8 cellular contexts compared by ENCODE assay signal in genomic region chr5:139482050-139482889, GRCh38. TPM values are rescaled to one million over a fixed set of nuclear protein-coding genes. Genes with fewer than 3 reads are reported as not detected.
DNase-seq lines count a peak whose midpoint lies in the region; ATAC-seq, FAIRE-seq and TF ChIP-seq lines count a peak whose summit lies in the region.

TSS of gene STING1 (minus strand) at chr5:139482758. CDS start at chr5:139481704, 1,054 bp downstream.

- no peak for TF ChIP-seq POLR2A in GM12891 (IDR thresholded peaks at IDR 0.05; ENCODE audit: low read depth, low read length)

- FAIRE-seq in GM12891 (lab: Jason Lieb, UNC) = peak; percentile 92

- no peak for ATAC-seq in GM19463 (IDR thresholded peaks at IDR 0.05; ENCODE audit: unreplicated experiment)
- ATAC-seq in GM21360 (IDR thresholded peaks at IDR 0.05; ENCODE audit: unreplicated experiment) = no peak

- intact Hi-C loops in posterior cingulate gyrus (cut with DNase I) = no loop called here

- DNase-seq in GM12891 (ENCODE audit: insufficient read length, low spot score) (no peak), HPDE6-E6E7 (ENCODE audit: extremely low spot score) (peak; percentile 91), RPMI8226 (peak; percentile 94), foreskin melanocyte (peak; percentile 87), posterior cingulate gyrus (peak in 7 of 10 donors; percentile 16 to 86 (median 38))
- peak; percentile 46 for DNase-seq in activated gamma-delta T cell treated with anti-CD3 and anti-CD28 coated beads, Interleukin-2, amount 50 U/mL, for 16 hours (ENCODE audit: low read depth)

TF ChIP-seq in GM12891, 5 proteins besides CTCF, POLR2A, EP300 and RAD21:
- TF ChIP-seq POU2F2 (IDR thresholded peaks at IDR 0.05; ENCODE audit: low read depth, low read length) = 0 out of 2 replicates have a peak, but pooled peaks have one; percentile 9
- no peak for TF ChIP-seq SPI1 (IDR thresholded peaks at IDR 0.05; ENCODE audit: low read depth, low read length)
- no peak for TF ChIP-seq PAX5 (IDR thresholded peaks at IDR 0.05; ENCODE audit: insufficient read depth, low read length, severe bottlenecking)
- TF ChIP-seq TAF1 (IDR thresholded peaks at IDR 0.05; ENCODE audit: low read depth, low read length) = peak; percentile 39; the same call in 1 of the 2 replicates
- peak; percentile 36; the same call in 1 of the 2 replicates for TF ChIP-seq POLR2AphosphoS5 (IDR thresholded peaks at IDR 0.05; ENCODE audit: low read depth, low read length)

RNA-seq across cellular contexts. Expression of gene STING1, which starts in this region (rescaled TPM):
- 13.1 TPM for polyA plus RNA-seq in GM12891 (2012; ENCODE audit: low read depth, missing spikeins)
